19 cellular contexts compared by ENCODE assay signal in genomic region chr2:175806570-175806969, GRCh38.
DNase-seq lines count a peak whose midpoint lies in the region; ATAC-seq and TF ChIP-seq lines count a peak whose summit lies in the region.
"Had no signal": no experiment of that assay in that cellular context is flagged by ENCODE, and none has a peak within 500 bp of the region (broad histone marks: within the 10 kb centered on the region; RNA-seq: fewer than 3 reads in every experiment).

No MANE protein-coding gene starts in this region.

- H3K4me1 ChIP-seq in sigmoid colon (peaks cover 0 to 33% (median 29%) of the 10 kb centered on the region in 4 donors), colonic mucosa (no peaks in the 10 kb centered on the region)

- TF ChIP-seq POLR2A in sigmoid colon (IDR thresholded peaks at IDR 0.05) = no peak

- 80 to 88% methylated on average over 3 of the region's 3 CpGs for WGBS in sigmoid colon, 2 donors

- no peak for DNase-seq in HFFc6
- DNase-seq in fibroblast of villous mesenchyme (ENCODE audit: low read depth) = peak; percentile 1
- no peak for DNase-seq in sigmoid colon
- DNase-seq in colonic mucosa = no peak
- no peak for DNase-seq in naive thymus-derived CD8-positive, alpha-beta T cell
- DNase-seq: ACHN; CD8-positive, alpha-beta memory T cell; Karpas-422; NCI-H1092 treated with DMSO at 0.1 percent for 48 hours; NCI-H2081 treated with DMSO at 0.1 percent for 48 hours; NCI-H2171; NCI-H510A; NCI-H69; SHP77 had no signal

- no peak for ATAC-seq in naive thymus-derived CD8-positive, alpha-beta T cell
- ATAC-seq in SK-N-SH treated with all-trans-retinoic acid at 6 μM for 48 hours = no peak

- H3K27me3 Mint-ChIP-seq in HFFc6 (ENCODE audit: insufficient read depth) = peaks cover 6% of the 10 kb centered on the region
- peaks cover 7 to 57% (median 13%) of the 10 kb centered on the region in 5 donors for H3K27me3 Mint-ChIP-seq in naive thymus-derived CD8-positive, alpha-beta T cell

- peak overlapping the region; percentile 14; the same call in 1 of the 2 replicates for H3K27ac Mint-ChIP-seq in HFFc6
- no peak overlapping the region for H3K27ac Mint-ChIP-seq in naive thymus-derived CD8-positive, alpha-beta T cell
- H3K27ac Mint-ChIP-seq: CD14-positive monocyte; CD8-positive, alpha-beta memory T cell had no signal

- no peak overlapping the region; the same call in 1 of the 2 replicates for H3K4me3 Mint-ChIP-seq in HFFc6
- H3K4me3 Mint-ChIP-seq in naive thymus-derived CD8-positive, alpha-beta T cell = no peak overlapping the region
- H3K4me3 Mint-ChIP-seq: CD14-positive monocyte; CD8-positive, alpha-beta memory T cell had no signal

- TF ChIP-seq CTCF in 22Rv1 (IDR thresholded peaks at IDR 0.05) = no peak
- TF ChIP-seq CTCF in HFFc6 (IDR thresholded peaks at IDR 0.05) = no peak
- TF ChIP-seq CTCF in fibroblast of villous mesenchyme (IDR thresholded peaks at IDR 0.05; ENCODE audit: insufficient read depth, low read depth, low read length) = no peak
- TF ChIP-seq CTCF in sigmoid colon (IDR thresholded peaks at IDR 0.05) = no peak
- TF ChIP-seq CTCF in colonic mucosa (IDR thresholded peaks at IDR 0.05) = no peak

- H3K36me3 Mint-ChIP-seq in HFFc6 (ENCODE audit: low read depth) = no peaks in the 10 kb centered on the region
- no peaks in the 10 kb centered on the region for H3K36me3 Mint-ChIP-seq in naive thymus-derived CD8-positive, alpha-beta T cell
- H3K36me3 Mint-ChIP-seq: CD14-positive monocyte; CD8-positive, alpha-beta memory T cell had no signal

- POLR2A ChIA-PET in naive thymus-derived CD8-positive, alpha-beta T cell (lab: Charles Lee) = no interaction called here

- no peak for TF ChIP-seq EP300 in sigmoid colon (IDR thresholded peaks at IDR 0.05)

- H3K9me3 ChIP-seq in sigmoid colon (no peaks in the 10 kb centered on the region), colonic mucosa (no peaks in the 10 kb centered on the region)
- H3K9me3 ChIP-seq: BE2C had no signal

- peaks cover 36% of the 10 kb centered on the region for H3K4me1 Mint-ChIP-seq in HFFc6 (ENCODE audit: low read depth)
- no peaks in the 10 kb centered on the region for H3K4me1 Mint-ChIP-seq in naive thymus-derived CD8-positive, alpha-beta T cell
- H3K4me1 Mint-ChIP-seq: CD14-positive monocyte; CD8-positive, alpha-beta memory T cell had no signal

- H3K9me3 Mint-ChIP-seq in HFFc6 = no peaks in the 10 kb centered on the region
- peaks cover 0 to 4% (median 0%) of the 10 kb centered on the region in 9 donors for H3K9me3 Mint-ChIP-seq in naive thymus-derived CD8-positive, alpha-beta T cell
- H3K9me3 Mint-ChIP-seq: CD14-positive monocyte had no signal

- H3K27me3 ChIP-seq in sigmoid colon = no peaks in the 10 kb centered on the region
- no peaks in the 10 kb centered on the region for H3K27me3 ChIP-seq in colonic mucosa
- H3K27me3 ChIP-seq: BE2C had no signal

- H3K4me3 ChIP-seq in fibroblast of villous mesenchyme (ENCODE audit: low read depth, low read length) = no peak overlapping the region
- no peak overlapping the region for H3K4me3 ChIP-seq in sigmoid colon
- H3K4me3 ChIP-seq in colonic mucosa = no peak overlapping the region

- H3K36me3 ChIP-seq in sigmoid colon (no peaks in the 10 kb centered on the region), colonic mucosa (no peaks in the 10 kb centered on the region)
- H3K36me3 ChIP-seq: BE2C had no signal

- no peak overlapping the region for H3K9ac ChIP-seq in colonic mucosa (ENCODE audit: low read depth in 2 of 2, low read length in 2 of 2)

- intact Hi-C loops in sigmoid colon (cut with DNase I) (no loop called here), colonic mucosa (cut with DNase I) (no loop called here)

- H3K27ac ChIP-seq in 22Rv1 (peak overlapping the region; percentile 25; the same call in 1 of the 2 replicates), sigmoid colon (peak overlapping the region in 3 of 4 donors; percentile 50 to 66 (median 63)), colonic mucosa (no peak overlapping the region)
- H3K27ac ChIP-seq: RWPE1 had no signal

TF ChIP-seq in SK-N-SH treated with all-trans-retinoic acid at 6 μM for 48 hours, 23 proteins besides CTCF, POLR2A, EP300 and RAD21:
- TF ChIP-seq ISL1 (CRISPR knock-in tag; IDR thresholded peaks at IDR 0.05) (no peak), ZNF565 (CRISPR knock-in tag; conservative IDR thresholded peaks at IDR 0.05; ENCODE audit: low read depth) (no peak), ZNF8 (CRISPR knock-in tag; IDR thresholded peaks at IDR 0.05) (no peak), PPARA (CRISPR knock-in tag; IDR thresholded peaks at IDR 0.05; ENCODE audit: borderline replicate concordance) (no peak), RARB (CRISPR knock-in tag; IDR thresholded peaks at IDR 0.05) (no peak)
